Comparison of ENCODE assay signal across 7 cellular contexts in genomic region chr7:56063500-56063881, GRCh38. TPM values are rescaled to one million over a fixed set of nuclear protein-coding genes. Genes with fewer than 3 reads are reported as not detected.
DNase-seq lines count a peak whose midpoint lies in the region; ATAC-seq, FAIRE-seq and TF ChIP-seq lines count a peak whose summit lies in the region.

No MANE protein-coding gene starts in this region.

- H3K27ac ChIP-seq in HL-60 (replicated peaks) (peak overlapping the region; percentile 91), right cardiac atrium (ENCODE audit: low read length) (peak overlapping the region; percentile 81), small intestine (ENCODE audit: low read depth in 1 of 2, low read length in 1 of 2) (peak overlapping the region; percentile 91 to 94)

- 70% methylated on average over 7 of the region's 7 CpGs for WGBS in right cardiac atrium
- WGBS in small intestine, 3 donors, result 60 to 68% (median 67%) methylated on average over 7 of the region's 7 CpGs

- no peaks in the 10 kb centered on the region for H3K4me1 ChIP-seq in right cardiac atrium (ENCODE audit: control insufficient read depth, insufficient read depth, low read length)
- H3K4me1 ChIP-seq in small intestine (ENCODE audit: control insufficient read depth in 2 of 2, insufficient read depth in 1 of 2, low read depth in 1 of 2, low read length in 1 of 2), result peaks cover 2 to 4% of the 10 kb centered on the region in 2 donors

- H3K27me3 ChIP-seq in HL-60 (ENCODE audit: insufficient read depth, poor library complexity, severe bottlenecking) (no peaks in the 10 kb centered on the region), right cardiac atrium (ENCODE audit: control insufficient read depth, insufficient read depth) (no peaks in the 10 kb centered on the region), small intestine (ENCODE audit: control insufficient read depth in 2 of 2, insufficient read depth in 2 of 2, low read length in 2 of 2) (no peaks in the 10 kb centered on the region)

- H3K9me3 ChIP-seq in right cardiac atrium (ENCODE audit: control insufficient read depth, low read length) (no peaks in the 10 kb centered on the region), small intestine (ENCODE audit: control insufficient read depth, low read depth) (no peaks in the 10 kb centered on the region)

- DNase-seq in HL-60 (ENCODE audit: low read depth in 1 of 2, low spot score in 1 of 2) (no peak), SW480 (ENCODE audit: low spot score) (peak; percentile 38), right cardiac atrium (no peak), small intestine (no peak), superior temporal gyrus (ENCODE audit: extremely low spot score) (no peak), HTR-8/SVneo (ENCODE audit: insufficient read length, low spot score) (no peak)

- no peak for TF ChIP-seq CTCF in HL-60 (IDR thresholded peaks at IDR 0.05; ENCODE audit: insufficient read depth, low read length)

- intact Hi-C loops in right cardiac atrium (cut with DNase I), result no loop called here

- H3K4me3 ChIP-seq in HL-60 (replicated peaks; ENCODE audit: insufficient read depth, low read length), result no peak overlapping the region
- H3K4me3 ChIP-seq in right cardiac atrium (ENCODE audit: low read length), result no peak overlapping the region
- peak overlapping the region in 1 of 2 donors; percentile 71 for H3K4me3 ChIP-seq in small intestine (ENCODE audit: low read depth in 1 of 2, low read length in 2 of 2)

- no peak for ATAC-seq in right cardiac atrium
- ATAC-seq in GM21825 (IDR thresholded peaks at IDR 0.05; ENCODE audit: unreplicated experiment), result no peak

- peaks cover 2 to 9% of the 10 kb centered on the region in 2 donors for H3K36me3 ChIP-seq in small intestine (ENCODE audit: control insufficient read depth in 2 of 2, insufficient read depth in 2 of 2, low read length in 2 of 2)

- FAIRE-seq in small intestine (lab: Jason Lieb, UNC) (no peak), HTR-8/SVneo (lab: Jason Lieb, UNC) (no peak)

RNA-seq across cellular contexts. Expression of gene SUMF2, which starts 0.6 kb away (rescaled TPM):
- 10 to 100 TPM; 42.7 to 50.0 (median 44.4) TPM for total RNA-seq in right cardiac atrium
- 39.8 TPM for polyA plus RNA-seq in right cardiac atrium
- polyA plus RNA-seq in small intestine, result 100 to 1,000 TPM in 1 of 3 donors, 10 to 100 TPM in 2; 45.0 to 114 (median 71.3) TPM

RNA-seq across cellular contexts. Expression of gene CCT6A, which starts 11.9 kb away (rescaled TPM):
- total RNA-seq in right cardiac atrium, result 10 to 100 TPM; 58.5 to 72.6 (median 69.5) TPM
- polyA plus RNA-seq in right cardiac atrium (79.0 TPM), small intestine (100 to 1,000 TPM in 1 of 3 donors, 10 to 100 TPM in 2; 71.3 to 131 (median 73.6) TPM)

RNA-seq across cellular contexts. Expression of gene PSPH, which starts 12.2 kb away (rescaled TPM):
- 10 to 100 TPM; 10.8 to 19.1 (median 13.4) TPM for total RNA-seq in right cardiac atrium
- polyA plus RNA-seq in right cardiac atrium, result 6.5 TPM
- 10 to 100 TPM in 1 of 3 donors, 1 to 10 TPM in 2; 2.7 to 26.7 (median 6.5) TPM for polyA plus RNA-seq in small intestine

RNA-seq across cellular contexts. Expression of gene PHKG1, which starts 29.3 kb away (rescaled TPM):
- total RNA-seq in right cardiac atrium, result 10 to 100 TPM; 22.6 to 50.4 (median 29.6) TPM
- 24.5 TPM for polyA plus RNA-seq in right cardiac atrium
- 1 to 10 TPM in 1 of 3 donors, under 1 TPM in 2; 0.49 to 1.6 (median 0.81) TPM for polyA plus RNA-seq in small intestine

RNA-seq across cellular contexts. Expression of gene CHCHD2, which starts 42.8 kb away (rescaled TPM):
- 100 to 1,000 TPM; 376 to 473 (median 432) TPM for total RNA-seq in right cardiac atrium
- polyA plus RNA-seq in right cardiac atrium, result 522 TPM
- polyA plus RNA-seq in small intestine, result 100 to 1,000 TPM; 679 to 788 (median 772) TPM
